Comparison of ENCODE assay signal across 10 cellular contexts in the genomic region with DNA sequence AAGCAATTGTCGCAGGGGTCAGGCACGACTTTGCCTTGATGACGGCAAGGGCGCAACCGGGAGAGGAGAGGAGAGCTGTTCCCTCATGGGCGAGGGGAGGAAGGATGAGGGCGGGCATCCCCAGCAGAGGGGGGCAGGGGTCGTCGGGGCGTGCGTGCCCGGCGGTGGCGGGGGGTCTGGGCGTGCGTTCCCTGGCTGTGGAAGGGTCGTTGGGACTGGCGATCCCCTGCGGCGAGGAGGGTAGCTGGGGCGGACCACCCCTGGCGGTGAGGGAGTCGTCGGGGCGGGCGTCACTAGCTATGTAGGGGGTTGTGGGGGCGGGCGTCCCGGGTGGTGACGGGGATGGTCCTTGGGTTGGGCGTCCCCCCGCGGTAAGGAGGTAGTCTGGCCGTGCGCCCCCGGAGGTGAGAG. TPM values are rescaled to one million over a fixed set of nuclear protein-coding genes. Genes with fewer than 3 reads are reported as not detected.
DNase-seq lines count a peak whose midpoint lies in the region; ATAC-seq and TF ChIP-seq lines count a peak whose summit lies in the region.
"Had no signal": no experiment of that assay in that cellular context is flagged by ENCODE, and none has a peak within 500 bp of the region (broad histone marks: within the 10 kb centered on the region; RNA-seq: fewer than 3 reads in every experiment).

No MANE protein-coding gene starts in this region.

- peaks cover 4% of the 10 kb centered on the region for H3K79me1 ChIP-seq in neuronal stem cell (ENCODE audit: low read depth, low read length)

- H3K9ac ChIP-seq in HUES6 (ENCODE audit: low read length) (no peak overlapping the region), neuronal stem cell (ENCODE audit: low read depth, low read length, poor library complexity) (no peak overlapping the region)

- no peak overlapping the region for H4K8ac ChIP-seq in neuronal stem cell (ENCODE audit: low read depth, low read length)

- no peak overlapping the region for H4K91ac ChIP-seq in neuronal stem cell (ENCODE audit: low read depth, low read length, poor library complexity)

- H3K14ac ChIP-seq in neuronal stem cell (ENCODE audit: low read length) = peak overlapping the region; percentile 71

- peak overlapping the region; percentile 90 for H2AK5ac ChIP-seq in neuronal stem cell (ENCODE audit: low read depth, low read length)

- in situ Hi-C loops in GM13976 (cut with MboI; ENCODE audit: low sequenced_read_pairs, unreplicated experiment) = no loop called here

- H3K36me3 ChIP-seq in CD4-positive, alpha-beta memory T cell (ENCODE audit: insufficient read depth, low read length) = no peaks in the 10 kb centered on the region
- no peaks in the 10 kb centered on the region for H3K36me3 ChIP-seq in HUES6 (ENCODE audit: control insufficient read depth, insufficient read depth, low read length)
- no peaks in the 10 kb centered on the region for H3K36me3 ChIP-seq in neuronal stem cell (replicated peaks in 1 of 2; ENCODE audit: control insufficient read depth in 2 of 2, insufficient read depth in 2 of 2, low read length in 2 of 2)
- H3K36me3 ChIP-seq: brain microvascular endothelial cell had no signal

- POLR2A ChIA-PET in CD4-positive, alpha-beta memory T cell (lab: Charles Lee; ENCODE audit: partially characterized antibody) = no interaction called here

- H3K4me2 ChIP-seq in neuronal stem cell (ENCODE audit: insufficient read depth, low read length, poor library complexity, severe bottlenecking) = peak overlapping the region; percentile 57

- H3K27ac Mint-ChIP-seq in CD4-positive, alpha-beta memory T cell = peak overlapping the region in 2 of 7 donors; percentile 49 to 72
- H3K27ac Mint-ChIP-seq in central memory CD8-positive, alpha-beta T cell (ENCODE audit: low read depth) = no peak overlapping the region

- WGBS in neuronal stem cell (ENCODE audit: extremely low coverage in 2 of 2, insufficient read length in 2 of 2, insufficient replicate concordance in 1 of 2), 2 donors = no CpG with 5 or more reads among the region's 36 CpGs

- DNase-seq in CD4-positive, alpha-beta memory T cell = no peak
- DNase-seq in central memory CD8-positive, alpha-beta T cell (ENCODE audit: low spot score in 2 of 2) = no peak
- DNase-seq in neuronal stem cell (ENCODE audit: low spot score) (no peak), NCI-H526 (lab: John Stamatoyannopoulos, UW) (no peak), GM13976 (ENCODE audit: low spot score) (no peak), GOT3 (lab: John Stamatoyannopoulos, UW) (no peak)
- no peak for DNase-seq in central memory CD4-positive, alpha-beta T cell
- DNase-seq: brain microvascular endothelial cell had no signal

- peak overlapping the region; percentile 68 to 89 (median 78) for H3K4me3 Mint-ChIP-seq in CD4-positive, alpha-beta memory T cell
- H3K4me3 Mint-ChIP-seq in central memory CD8-positive, alpha-beta T cell = peak overlapping the region; percentile 71

- H3K36me3 Mint-ChIP-seq in CD4-positive, alpha-beta memory T cell = no peaks in the 10 kb centered on the region
- H3K36me3 Mint-ChIP-seq in central memory CD8-positive, alpha-beta T cell (ENCODE audit: insufficient read depth) = peaks cover 9% of the 10 kb centered on the region

- peaks cover 40 to 58% of the 10 kb centered on the region in 2 donors for H3K27me3 Mint-ChIP-seq in CD4-positive, alpha-beta memory T cell
- peaks cover 98% of the 10 kb centered on the region for H3K27me3 Mint-ChIP-seq in central memory CD8-positive, alpha-beta T cell

- H3K4me1 ChIP-seq in CD4-positive, alpha-beta memory T cell (ENCODE audit: insufficient read depth, low read length) = peaks cover 31% of the 10 kb centered on the region
- H3K4me1 ChIP-seq in HUES6 (ENCODE audit: control insufficient read depth, insufficient read depth, low read length) = peaks cover 19% of the 10 kb centered on the region
- peaks cover 5 to 18% of the 10 kb centered on the region in 2 donors for H3K4me1 ChIP-seq in neuronal stem cell (ENCODE audit: control insufficient read depth in 2 of 2, insufficient read depth in 1 of 2, low read depth in 1 of 2, low read length in 2 of 2)

- no peak overlapping the region for H2BK12ac ChIP-seq in neuronal stem cell (ENCODE audit: low read length)

- peaks cover 29% of the 10 kb centered on the region for H3K27me3 ChIP-seq in CD4-positive, alpha-beta memory T cell (ENCODE audit: insufficient read depth, low read length)
- H3K27me3 ChIP-seq in HUES6 (ENCODE audit: control insufficient read depth, insufficient read depth, low read length) (peaks cover 98% of the 10 kb centered on the region), neuronal stem cell (ENCODE audit: control insufficient read depth in 3 of 3, insufficient read depth in 3 of 3, low read depth in 1 of 3, low read length in 3 of 3) (peaks cover 46 to 94% (median 91%) of the 10 kb centered on the region in 3 experiments)

- intact Hi-C loops in CD4-positive, alpha-beta memory T cell (cut with micrococcal nuclease) = no loop called here

- H2BK15ac ChIP-seq in neuronal stem cell (ENCODE audit: low read length) = no peak overlapping the region

- ATAC-seq in central memory CD8-positive, alpha-beta T cell (replicated peaks; ENCODE audit: extremely low read depth, poor library complexity, severe bottlenecking) = no peak

- H2BK5ac ChIP-seq in neuronal stem cell (ENCODE audit: low read length) = no peak overlapping the region

- peak overlapping the region; percentile 86 for H2AFZ ChIP-seq in neuronal stem cell (ENCODE audit: low read length)

- no peaks in the 10 kb centered on the region for H3K9me3 Mint-ChIP-seq in CD4-positive, alpha-beta memory T cell
- H3K9me3 Mint-ChIP-seq in central memory CD8-positive, alpha-beta T cell = no peaks in the 10 kb centered on the region

- no peak overlapping the region for H3K4me3 ChIP-seq in CD4-positive, alpha-beta memory T cell (ENCODE audit: low read length in 2 of 2)
- H3K4me3 ChIP-seq in HUES6 (ENCODE audit: low read depth, low read length) (peak overlapping the region; percentile 57), neuronal stem cell (ENCODE audit: low read length in 2 of 2) (no peak overlapping the region)

- H3K4ac ChIP-seq in neuronal stem cell (ENCODE audit: low read length) = no peak overlapping the region

- CTCF ChIA-PET in CD4-positive, alpha-beta memory T cell (lab: Charles Lee; ENCODE audit: partially characterized antibody) = no interaction called here

- H3K23ac ChIP-seq in neuronal stem cell (ENCODE audit: low read depth, low read length, poor library complexity) = peak overlapping the region; percentile 85

- no peaks in the 10 kb centered on the region for H3K9me3 ChIP-seq in CD4-positive, alpha-beta memory T cell (ENCODE audit: control insufficient read depth in 1 of 2, low read length in 2 of 2)
- H3K9me3 ChIP-seq in HUES6 (ENCODE audit: control insufficient read depth, insufficient read depth, low read depth, low read length) = no peaks in the 10 kb centered on the region
- peaks cover 0 to 14% of the 10 kb centered on the region in 2 donors for H3K9me3 ChIP-seq in neuronal stem cell (replicated peaks in 1 of 2; ENCODE audit: control insufficient read depth in 2 of 2, insufficient read depth in 1 of 2, low read depth in 1 of 2, low read length in 2 of 2)

- H3K18ac ChIP-seq in neuronal stem cell (ENCODE audit: low read length) = peak overlapping the region; percentile 80

- H3K4me1 Mint-ChIP-seq in CD4-positive, alpha-beta memory T cell = peaks cover 20 to 52% (median 36%) of the 10 kb centered on the region in 4 donors
- H3K4me1 Mint-ChIP-seq in central memory CD8-positive, alpha-beta T cell = peaks cover 47% of the 10 kb centered on the region

- H3K27ac ChIP-seq in CD4-positive, alpha-beta memory T cell (ENCODE audit: low read depth, low read length) = no peak overlapping the region
- H3K27ac ChIP-seq in HUES6 (ENCODE audit: low read depth, low read length) (no peak overlapping the region), neuronal stem cell (replicated peaks; ENCODE audit: low read length) (no peak overlapping the region)
- H3K27ac ChIP-seq: brain microvascular endothelial cell had no signal

- H2BK120ac ChIP-seq in neuronal stem cell (ENCODE audit: low read depth, low read length) = no peak overlapping the region

- TF ChIP-seq CTCF in GM13976 (IDR thresholded peaks at IDR 0.05; ENCODE audit: borderline replicate concordance, control extremely low read depth, extremely low read depth, insufficient read depth, missing control alignments) = no peak

RNA-seq across cellular contexts. Expression of a gene that starts 1.7 kb away (rescaled TPM):
- total RNA-seq in CD4-positive, alpha-beta memory T cell = not detected
- not detected for polyA plus RNA-seq in CD4-positive, alpha-beta memory T cell
- 0.01 TPM for polyA plus RNA-seq in neuronal stem cell (2013, experiment 1 of 2)
- polyA plus RNA-seq in neuronal stem cell (2013, experiment 2 of 2) = not detected
- total RNA-seq: frontal cortex had no signal

RNA-seq across cellular contexts. Expression of a gene that starts 42.3 kb away (rescaled TPM):
- total RNA-seq in CD4-positive, alpha-beta memory T cell = 100 to 1,000 TPM; 127 to 130 TPM
- polyA plus RNA-seq in CD4-positive, alpha-beta memory T cell = 10 to 100 TPM in 1 of 2 donors, 1 to 10 TPM in 1; 2.6 to 21.9 TPM
- 17.2 TPM for polyA plus RNA-seq in neuronal stem cell (2013, experiment 1 of 2)
- 16.5 TPM for polyA plus RNA-seq in neuronal stem cell (2013, experiment 2 of 2)
